ENCODE assay signal across 28 cellular contexts in genomic region chr1:170556910-170557309, GRCh38. TPM values are rescaled to one million over a fixed set of nuclear protein-coding genes. Genes with fewer than 3 reads are reported as not detected.
A peak's percentile ranks its signal among the peaks of the same experiment; 100 is the strongest.
DNase-seq lines count a peak whose midpoint lies in the region; ATAC-seq and TF ChIP-seq lines count a peak whose summit lies in the region.
"Had no signal": no experiment of that assay in that cellular context is flagged by ENCODE, and none has a peak within 500 bp of the region (broad histone marks: within the 10 kb centered on the region; RNA-seq: fewer than 3 reads in every experiment).

No MANE protein-coding gene starts in this region.

- POLR2A ChIA-PET in HEK293T (lab: Yijun Ruan, JAX) = no interaction called here

- H3K9me3 ChIP-seq in osteoblast (ENCODE audit: low read depth, low read length) (peaks cover 6% of the 10 kb centered on the region), gastroesophageal sphincter (peaks cover 0 to 12% (median 0%) of the 10 kb centered on the region in 3 donors)
- H3K9me3 ChIP-seq: body of pancreas, Caco-2, transverse colon had no signal

- no peak overlapping the region for H3K4me3 ChIP-seq in osteoblast (ENCODE audit: insufficient read depth, low read length)
- H3K4me3 ChIP-seq in gastroesophageal sphincter = no peak overlapping the region
- H3K4me3 ChIP-seq: BLaER1 treated with 17β-estradiol and CSF1 and Interleukin-3, amounts not matched to agents 10 nM and 100 nM; body of pancreas; GM12878; GM23338; smooth muscle cell; transverse colon had no signal

- CTCF ChIA-PET in HEK293T (lab: Yijun Ruan, JAX) = no interaction called here

- TF ChIP-seq POLR2A in gastroesophageal sphincter (IDR thresholded peaks at IDR 0.05) = no peak

- peaks cover 10% of the 10 kb centered on the region for H3K4me1 ChIP-seq in osteoblast (ENCODE audit: insufficient read depth, low read length)
- H3K4me1 ChIP-seq in gastroesophageal sphincter = no peaks in the 10 kb centered on the region
- H3K4me1 ChIP-seq: body of pancreas, Caco-2, transverse colon had no signal

- H3K36me3 ChIP-seq in osteoblast (ENCODE audit: insufficient read depth, low read length) = peaks cover 13% of the 10 kb centered on the region
- H3K36me3 ChIP-seq in gastroesophageal sphincter = peaks cover 0 to 23% of the 10 kb centered on the region in 2 donors

- DNase-seq in EL = peak; percentile 48
- peak; percentile 39 for DNase-seq in RKO (ENCODE audit: low spot score)
- DNase-seq in fibroblast of gingiva (ENCODE audit: low read depth) = peak; percentile 86
- DNase-seq in osteoblast (ENCODE audit: insufficient read length, low spot score, missing footprints) = no peak
- no peak for DNase-seq in HEK293T (ENCODE audit: extremely low spot score)
- DNase-seq in CD1c-positive myeloid dendritic cell (ENCODE audit: extremely low spot score) = no peak
- DNase-seq in NCI-H446 treated with DMSO at 0.1 percent for 48 hours (lab: John Stamatoyannopoulos, UW) = no peak
- DNase-seq: activated B cell treated with CpG ODN at 0.5 μM for 24 hours; activated CD4-positive, alpha-beta T cell treated with anti-CD3 and anti-CD28 coated beads, Interleukin-2, amount 50 U/mL, for 1 hour; activated CD8-positive, alpha-beta memory T cell treated with anti-CD3 and anti-CD28 coated beads, Interleukin-2, amount 10 ng/mL, durations not matched to agents 7 days and 5 days; activated T-cell treated with anti-CD3 and anti-CD28 coated beads, Interleukin-2, amount 50 U/mL, for 48 hours; body of pancreas; Caco-2; DND-41; midbrain; naive thymus-derived CD8-positive, alpha-beta T cell; NCI-H1092 treated with DMSO at 0.1 percent for 48 hours; NCI-H1930; NCI-H69; nucleus accumbens; SIG-M5; stimulated activated CD4-positive, alpha-beta T cell treated with anti-CD3 and anti-CD28 coated beads, Interleukin-2, amount 100 ng/mL, for 24 hours; transverse colon had no signal

- H3K79me2 ChIP-seq in osteoblast (ENCODE audit: insufficient read depth, low read length) = no peaks in the 10 kb centered on the region

- no peaks in the 10 kb centered on the region for H4K20me1 ChIP-seq in osteoblast (ENCODE audit: insufficient read depth, low read length)
- H4K20me1 ChIP-seq: BLaER1 treated with 17β-estradiol and CSF1 and Interleukin-3, amounts not matched to agents 10 nM and 100 nM had no signal

- H3K27ac ChIP-seq in osteoblast (ENCODE audit: low read depth, low read length) (peak overlapping the region; percentile 6), gastroesophageal sphincter (no peak overlapping the region)
- H3K27ac ChIP-seq: BLaER1 treated with 17β-estradiol and CSF1 and Interleukin-3, amounts not matched to agents 10 nM and 100 nM; body of pancreas had no signal

- H2AFZ ChIP-seq in osteoblast (ENCODE audit: low read length) = no peak overlapping the region
- H2AFZ ChIP-seq: GM23338 had no signal

- no peaks in the 10 kb centered on the region for H3K27me3 ChIP-seq in osteoblast (ENCODE audit: insufficient read depth, low read length)
- H3K27me3 ChIP-seq in gastroesophageal sphincter = no peaks in the 10 kb centered on the region
- H3K27me3 ChIP-seq: BLaER1 treated with 17β-estradiol and CSF1 and Interleukin-3, amounts not matched to agents 10 nM and 100 nM; body of pancreas; transverse colon had no signal

- TF ChIP-seq CTCF in osteoblast (IDR thresholded peaks at IDR 0.05; ENCODE audit: extremely low read depth, low read depth, low read length) = no peak
- TF ChIP-seq CTCF in gastroesophageal sphincter (IDR thresholded peaks at IDR 0.05) = no peak

- no peak for TF ChIP-seq EP300 in gastroesophageal sphincter (IDR thresholded peaks at IDR 0.05)

- no peak overlapping the region for H3K4me2 ChIP-seq in osteoblast (ENCODE audit: insufficient read depth, low read length)
- H3K4me2 ChIP-seq: BLaER1 treated with 17β-estradiol and CSF1 and Interleukin-3, amounts not matched to agents 10 nM and 100 nM; GM23338; smooth muscle cell had no signal

- no peak for ATAC-seq in gastroesophageal sphincter
- ATAC-seq: activated CD8-positive, alpha-beta memory T cell treated with anti-CD3 and anti-CD28 coated beads, Interleukin-2, amount 10 ng/mL, durations not matched to agents 7 days and 5 days; body of pancreas; GM12878; GM23338; naive thymus-derived CD8-positive, alpha-beta T cell had no signal

TF ChIP-seq in HEK293T, 16 proteins besides CTCF, POLR2A, EP300 and RAD21:
- no peak for TF ChIP-seq FOXA1 (IDR thresholded peaks at IDR 0.05)
- TF ChIP-seq NFRKB (IDR thresholded peaks at IDR 0.05) = no peak
- no peak for TF ChIP-seq CTBP1 (IDR thresholded peaks at IDR 0.05; ENCODE audit: borderline replicate concordance)
- no peak for TF ChIP-seq ZNF384 (IDR thresholded peaks at IDR 0.05)
- no peak for TF ChIP-seq BHLHE40 (IDR thresholded peaks at IDR 0.05; ENCODE audit: borderline replicate concordance)
- TF ChIP-seq ELF4 (IDR thresholded peaks at IDR 0.05) = no peak
- TF ChIP-seq FOXK2 (IDR thresholded peaks at IDR 0.05) = no peak
- TF ChIP-seq HDGF (IDR thresholded peaks at IDR 0.05; ENCODE audit: borderline replicate concordance) = no peak
- TF ChIP-seq SUZ12 (IDR thresholded peaks at IDR 0.05) = no peak
- no peak for TF ChIP-seq ARNT (IDR thresholded peaks at IDR 0.05)
- TF ChIP-seq PKNOX1 (IDR thresholded peaks at IDR 0.05) = no peak
- TF ChIP-seq L3MBTL2 (conservative IDR thresholded peaks at IDR 0.05) = no peak
- TF ChIP-seq SP1 (IDR thresholded peaks at IDR 0.05) = no peak
- TF ChIP-seq LEF1 (IDR thresholded peaks at IDR 0.05; ENCODE audit: borderline replicate concordance) = no peak
- TF ChIP-seq FOXM1 (IDR thresholded peaks at IDR 0.05; ENCODE audit: borderline replicate concordance) = no peak
- TF ChIP-seq TARDBP (IDR thresholded peaks at IDR 0.05) = no peak

RNA-seq across cellular contexts. Expression of gene GORAB, which starts 24.9 kb away (rescaled TPM):
- 16.3 and 16.5 TPM in 2 replicates for total RNA-seq in osteoblast
- 10 to 100 TPM in 2 of 4 donors, 1 to 10 TPM in 2; 5.9 to 18.0 (median 8.8) TPM for total RNA-seq in gastroesophageal sphincter

Comparison
In these comparisons a context has a peak if more than half of its experiments do, and no peak if none do; other contexts are left out.
1. DNase-seq: peak in EL (single experiment), RKO (single experiment) and fibroblast of gingiva (single experiment); none in osteoblast (single experiment), HEK293T (single experiment), CD1c-positive myeloid dendritic cell (single experiment) and NCI-H446 treated with DMSO at 0.1 percent for 48 hours (single experiment).